In the genomic region with DNA sequence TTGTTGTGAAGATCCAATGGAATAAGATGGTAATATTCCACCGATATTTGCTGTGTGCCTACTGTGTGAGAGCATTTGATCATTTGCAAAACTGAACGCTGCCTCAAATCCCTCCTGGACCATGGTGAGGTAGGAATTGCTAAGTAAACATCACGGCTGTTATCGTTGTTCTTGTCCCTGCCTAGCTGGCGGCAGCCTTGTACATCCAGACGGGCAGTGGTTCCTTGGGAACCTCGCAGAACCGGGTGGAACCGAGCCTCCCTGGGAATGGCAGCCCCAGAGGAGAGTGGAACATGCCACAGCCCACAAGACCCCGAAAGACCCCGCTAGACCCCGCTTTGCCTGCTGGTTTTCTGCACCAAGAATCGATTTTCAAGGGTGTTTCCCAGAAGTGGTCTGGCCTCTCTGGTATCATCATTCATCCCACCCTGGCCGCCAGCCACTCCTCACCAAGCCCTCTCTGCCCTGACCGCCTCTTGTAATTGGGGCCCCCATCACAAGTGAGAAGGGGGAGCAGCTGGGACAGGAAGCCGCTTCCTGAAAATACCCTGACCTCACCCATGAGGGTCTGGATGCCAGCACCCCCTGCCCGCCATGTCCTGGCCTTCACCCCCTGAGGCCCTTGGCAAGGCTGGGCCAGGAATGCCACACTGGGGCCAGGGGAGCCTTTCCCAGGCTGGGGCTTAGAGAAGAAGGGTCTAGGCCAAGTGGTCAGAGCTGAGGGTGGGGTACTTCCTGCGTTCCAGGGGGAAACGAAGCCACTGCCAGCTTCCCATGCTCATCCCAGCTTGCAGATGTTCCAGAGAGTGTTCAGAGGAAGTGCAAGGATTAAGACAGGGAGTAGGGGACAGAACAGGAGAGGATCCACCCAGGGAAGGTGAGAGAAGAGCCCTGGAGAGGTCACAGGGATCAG, we compare ENCODE assay signal across 25 cellular contexts.
DNase-seq lines count a peak whose midpoint lies in the region; ATAC-seq, FAIRE-seq and TF ChIP-seq lines count a peak whose summit lies in the region.
"Had no signal": no experiment of that assay in that cellular context is flagged by ENCODE, and none has a peak within 500 bp of the region (broad histone marks: within the 10 kb centered on the region; RNA-seq: fewer than 3 reads in every experiment).

No MANE protein-coding gene starts in this region.

- no peak for ATAC-seq in HepG2
- ATAC-seq in right lobe of liver = no peak
- no peak for ATAC-seq in HG03196 (IDR thresholded peaks at IDR 0.05; ENCODE audit: unreplicated experiment)
- ATAC-seq: A549, GM12878, GM23338 had no signal

- H3K4me3 ChIP-seq in HepG2 (replicated peaks in 1 of 3; ENCODE audit: insufficient read depth in 1 of 3, low read depth in 2 of 3, low read length in 3 of 3) = no peak overlapping the region
- H3K4me3 ChIP-seq in right lobe of liver = no peak overlapping the region
- no peak overlapping the region for H3K4me3 ChIP-seq in H1 (ENCODE audit: extremely low read depth in 1 of 4, insufficient read depth in 2 of 4, low read depth in 3 of 4, low read length in 4 of 4)
- no peak overlapping the region for H3K4me3 ChIP-seq in neuronal stem cell (ENCODE audit: low read length in 2 of 2)
- H3K4me3 ChIP-seq: A549; BLaER1 treated with 17β-estradiol and CSF1 and Interleukin-3, amounts not matched to agents 10 nM and 100 nM; GM12878; GM23338; HAP-1 had no signal

- H3K79me2 ChIP-seq in HepG2 (ENCODE audit: insufficient read depth, low read length) = no peaks in the 10 kb centered on the region
- H3K79me2 ChIP-seq in H1 (ENCODE audit: control insufficient read depth in 1 of 2, insufficient read depth in 2 of 2, low read length in 2 of 2) = no peaks in the 10 kb centered on the region

- H3K9ac ChIP-seq in HepG2 (ENCODE audit: insufficient read depth, low read depth, low read length) (no peak overlapping the region), H1 (replicated peaks in 1 of 4; ENCODE audit: extremely low read depth in 1 of 4, low read depth in 3 of 4, low read length in 3 of 4) (no peak overlapping the region), neuronal stem cell (ENCODE audit: low read depth, low read length, poor library complexity) (peak overlapping the region; percentile 10)
- H3K9ac ChIP-seq: BLaER1 treated with 17β-estradiol and CSF1 and Interleukin-3, amounts not matched to agents 10 nM and 100 nM had no signal

- no peak overlapping the region for H2BK20ac ChIP-seq in H1 (ENCODE audit: low read length)

- H3K23me2 ChIP-seq in H1 (ENCODE audit: low read depth, low read length) = peaks cover 6% of the 10 kb centered on the region; the same call in 1 of the 2 replicates

- no peak for TF ChIP-seq RAD21 in HepG2 (CRISPR knock-in tag; IDR thresholded peaks at IDR 0.05)
- TF ChIP-seq RAD21 in H1 (IDR thresholded peaks at IDR 0.05 in 1 of 2, conservative IDR thresholded peaks at IDR 0.05 in 1 of 2; ENCODE audit: low read depth in 2 of 2, low read length in 2 of 2) = no peak

- H3K27ac ChIP-seq in HepG2 (ENCODE audit: extremely low read length, insufficient read depth, low read length) (no peak overlapping the region), right lobe of liver (no peak overlapping the region), H1 (ENCODE audit: low read depth, low read length) (no peak overlapping the region), neuronal stem cell (replicated peaks; ENCODE audit: low read length) (no peak overlapping the region)
- H3K27ac ChIP-seq: A549; BLaER1 treated with 17β-estradiol and CSF1 and Interleukin-3, amounts not matched to agents 10 nM and 100 nM had no signal

- in situ Hi-C loops in HepG2 (cut with HindIII; ENCODE audit: extremely low pct_ligation_motif_present, low pct_unique_long_range_greater_than_20kb) = no loop called here

- TF ChIP-seq EP300 in HepG2 (IDR thresholded peaks at IDR 0.05; ENCODE audit: low read depth in 2 of 2, low read length in 2 of 2) = no peak
- TF ChIP-seq EP300 in HepG2 (CRISPR knock-in tag; IDR thresholded peaks at IDR 0.05; ENCODE audit: borderline replicate concordance) = no peak
- no peak for TF ChIP-seq EP300 in H1 (IDR thresholded peaks at IDR 0.05; ENCODE audit: borderline replicate concordance in 1 of 2, low read depth in 2 of 2, low read length in 2 of 2)

- intact Hi-C loops in HepG2 (cut with micrococcal nuclease; ENCODE audit: unreplicated experiment) = no loop called here
- intact Hi-C loops in right lobe of liver (cut with DNase I) = no loop called here

- BruUV-seq in HepG2 (replicated peaks; lab: Mats Ljungman, UMichigan) = no TSS peak

- H3K4me1 ChIP-seq in HepG2 (ENCODE audit: insufficient read depth, low read length) (peaks cover 18% of the 10 kb centered on the region), right lobe of liver (no peaks in the 10 kb centered on the region), H1 (replicated peaks in 1 of 4; ENCODE audit: control insufficient read depth in 3 of 4, insufficient read depth in 4 of 4, low read length in 3 of 4) (peaks cover 3 to 15% (median 7%) of the 10 kb centered on the region in 4 experiments; a peak in 6 of 7 replicates), neuronal stem cell (ENCODE audit: control insufficient read depth in 2 of 2, insufficient read depth in 1 of 2, low read depth in 1 of 2, low read length in 2 of 2) (peaks cover 0 to 5% of the 10 kb centered on the region in 2 donors)
- H3K4me1 ChIP-seq: A549, BE2C, HAP-1 had no signal

- H2BK5ac ChIP-seq in H1 (ENCODE audit: low read depth, low read length) (no peak overlapping the region), neuronal stem cell (ENCODE audit: low read length) (no peak overlapping the region)

- CTCF ChIA-PET in HepG2 (lab: Yijun Ruan, JAX; ENCODE audit: low intra/inter-chr PET ratio, low total read pairs) = no interaction called here
- CTCF ChIA-PET in H1 (lab: Charles Lee; ENCODE audit: partially characterized antibody) = interaction anchor here (0.7 to 1.5 kb wide), 2 partner anchors 34 to 202 kb away, joined by 3 to 4 read pairs; no protein-coding TSS in a partner anchor

- H3K23ac ChIP-seq in H1 (ENCODE audit: insufficient read length) (no peak overlapping the region), neuronal stem cell (ENCODE audit: low read depth, low read length, poor library complexity) (no peak overlapping the region)

- H4K20me1 ChIP-seq in HepG2 (ENCODE audit: insufficient read depth, low read length) (no peaks in the 10 kb centered on the region), H1 (replicated peaks in 1 of 2; ENCODE audit: control insufficient read depth in 1 of 2, insufficient read depth in 2 of 2, low read length in 2 of 2) (no peaks in the 10 kb centered on the region)
- H4K20me1 ChIP-seq: BLaER1 treated with 17β-estradiol and CSF1 and Interleukin-3, amounts not matched to agents 10 nM and 100 nM had no signal

- no peak overlapping the region for H2AK5ac ChIP-seq in H1 (ENCODE audit: low read depth, low read length)
- H2AK5ac ChIP-seq in neuronal stem cell (ENCODE audit: low read depth, low read length) = no peak overlapping the region

- no peak overlapping the region for H3K14ac ChIP-seq in H1 (ENCODE audit: insufficient read length)
- H3K14ac ChIP-seq in neuronal stem cell (ENCODE audit: low read length) = no peak overlapping the region

- no peak for TF ChIP-seq POLR2A in HepG2 (IDR thresholded peaks at IDR 0.05; ENCODE audit: insufficient read depth in 1 of 2, low read depth in 2 of 2, low read length in 2 of 2)
- TF ChIP-seq POLR2A in right lobe of liver (IDR thresholded peaks at IDR 0.05) = no peak
- no peak for TF ChIP-seq POLR2A in H1 (IDR thresholded peaks at IDR 0.05; ENCODE audit: control extremely low read depth in 1 of 2, low read depth in 2 of 2, low read length in 2 of 2)

- TF ChIP-seq CTCF in HepG2 (CRISPR knock-in tag; IDR thresholded peaks at IDR 0.05) (no peak), right lobe of liver (IDR thresholded peaks at IDR 0.05) (no peak), H1 (IDR thresholded peaks at IDR 0.05; ENCODE audit: control extremely low read depth in 1 of 3, insufficient read depth in 1 of 3, low read depth in 1 of 3, low read length in 3 of 3) (no peak)

- H3K9me3 ChIP-seq in HepG2 (ENCODE audit: low read length) (no peaks in the 10 kb centered on the region), right lobe of liver (no peaks in the 10 kb centered on the region), H1 (ENCODE audit: insufficient read depth in 2 of 2, low read depth in 1 of 2, low read length in 1 of 2) (no peaks in the 10 kb centered on the region), neuronal stem cell (replicated peaks in 1 of 2; ENCODE audit: control insufficient read depth in 2 of 2, insufficient read depth in 1 of 2, low read depth in 1 of 2, low read length in 2 of 2) (no peaks in the 10 kb centered on the region)
- H3K9me3 ChIP-seq: A549, BE2C, HAP-1 had no signal

- H3K79me1 ChIP-seq in H1 (ENCODE audit: low read depth, low read length) (no peaks in the 10 kb centered on the region), neuronal stem cell (ENCODE audit: low read depth, low read length) (no peaks in the 10 kb centered on the region)

- peaks cover 0 to 36% of the 10 kb centered on the region in 2 experiments; a peak in 2 of 5 replicates for H3K27me3 ChIP-seq in HepG2 (ENCODE audit: control insufficient read depth in 1 of 2, insufficient read depth in 2 of 2, low read length in 2 of 2)
- no peaks in the 10 kb centered on the region for H3K27me3 ChIP-seq in right lobe of liver
- H3K27me3 ChIP-seq in H1 (replicated peaks in 1 of 4; ENCODE audit: control insufficient read depth in 3 of 4, extremely low read depth in 1 of 4, insufficient read depth in 3 of 4, low read length in 3 of 4) = peaks cover 0 to 4% (median 0%) of the 10 kb centered on the region in 4 experiments; a peak in 3 of 7 replicates
- peaks cover 0 to 14% (median 0%) of the 10 kb centered on the region in 3 experiments for H3K27me3 ChIP-seq in neuronal stem cell (ENCODE audit: control insufficient read depth in 3 of 3, insufficient read depth in 3 of 3, low read depth in 1 of 3, low read length in 3 of 3)
- H3K27me3 ChIP-seq: BE2C; BLaER1 treated with 17β-estradiol and CSF1 and Interleukin-3, amounts not matched to agents 10 nM and 100 nM had no signal

- H4K8ac ChIP-seq in H1 (ENCODE audit: extremely low read depth, insufficient read depth, low read length) (peak overlapping the region; percentile 51; the same call in 1 of the 2 replicates), neuronal stem cell (ENCODE audit: low read depth, low read length) (no peak overlapping the region)

- no peak for DNase-seq in HepG2 (ENCODE audit: low spot score)
- DNase-seq in right lobe of liver = no peak
- DNase-seq in H1 (ENCODE audit: low read depth in 1 of 2, low spot score in 2 of 2) = no peak
- no peak for DNase-seq in neuronal stem cell (ENCODE audit: low spot score)
- DNase-seq in NCI-H187 treated with DMSO at 0.1 percent for 48 hours (lab: John Stamatoyannopoulos, UW) = no peak
- no peak for DNase-seq in putamen (ENCODE audit: low spot score)
- DNase-seq: 8988T; ACHN; AML-193; BE2C; CD4-positive, alpha-beta T cell; CD8-positive, alpha-beta memory T cell; DMS 273 treated with DMSO at 0.1 percent for 48 hours; DMS79; EL; GDM1; HFFc6 had no signal

- H3K4me2 ChIP-seq in HepG2 (ENCODE audit: low read depth, low read length) (no peak overlapping the region), H1 (ENCODE audit: insufficient read depth in 1 of 2, low read depth in 2 of 2, low read length in 2 of 2) (no peak overlapping the region), neuronal stem cell (ENCODE audit: insufficient read depth, low read length, poor library complexity, severe bottlenecking) (no peak overlapping the region)
- H3K4me2 ChIP-seq: A549; BLaER1 treated with 17β-estradiol and CSF1 and Interleukin-3, amounts not matched to agents 10 nM and 100 nM; GM23338 had no signal

- H2AFZ ChIP-seq in HepG2 (ENCODE audit: low read length) (no peak overlapping the region), H1 (ENCODE audit: low read length) (no peak overlapping the region), neuronal stem cell (ENCODE audit: low read length) (no peak overlapping the region)
- H2AFZ ChIP-seq: GM23338 had no signal

- 18% methylated on average over 19 of the region's 19 CpGs for WGBS in HepG2 (ENCODE audit: low lambda C conversion rate)
- WGBS in right lobe of liver (ENCODE audit: insufficient coverage, low coverage, low lambda C conversion rate, missing lambda C conversion rate) = 80% methylated on average over 6 of the region's 19 CpGs
- 92% methylated on average over 17 of the region's 19 CpGs; no CpG with 5 or more reads in 1 of the 2 experiments for WGBS in H1 (ENCODE audit: extremely low coverage in 1 of 2, insufficient coverage in 1 of 2, insufficient read length in 1 of 2, insufficient replicate concordance in 2 of 2, low coverage in 1 of 2, low lambda C conversion rate in 2 of 2, missing lambda C conversion rate in 1 of 2), 2 experiments
- no CpG with 5 or more reads among the region's 19 CpGs for WGBS in neuronal stem cell (ENCODE audit: extremely low coverage in 2 of 2, insufficient read length in 2 of 2, insufficient replicate concordance in 1 of 2), 2 donors

- POLR2A ChIA-PET in HepG2 (lab: Yijun Ruan, JAX) (no interaction called here), H1 (lab: Charles Lee; ENCODE audit: partially characterized antibody) (no interaction called here)

- no peak overlapping the region for H3K56ac ChIP-seq in H1 (replicated peaks; ENCODE audit: insufficient read length, low read depth, low read length)

- no peak for FAIRE-seq in HepG2 (lab: Jason Lieb, UNC)
- no peak for FAIRE-seq in H1 (lab: Jason Lieb, UNC)
- FAIRE-seq: A549, D721Med, GM12878, H54 had no signal

- H4K5ac ChIP-seq in H1 (ENCODE audit: insufficient read length, low read depth, low read length) = no peak overlapping the region

- H3K4ac ChIP-seq in H1 (replicated peaks; ENCODE audit: insufficient read length, low read depth, low read length) = no peak overlapping the region
- no peak overlapping the region for H3K4ac ChIP-seq in neuronal stem cell (ENCODE audit: low read length)

- peak overlapping the region; percentile 32; the same call in 1 of the 2 replicates for H3K18ac ChIP-seq in H1 (ENCODE audit: extremely low read depth, low read length)
- H3K18ac ChIP-seq in neuronal stem cell (ENCODE audit: low read length) = no peak overlapping the region

- H2BK12ac ChIP-seq in H1 (ENCODE audit: low read depth, low read length) = peak overlapping the region; percentile 50; the same call in 1 of the 2 replicates
- peak overlapping the region; percentile 60 for H2BK12ac ChIP-seq in neuronal stem cell (ENCODE audit: low read length)

- H3K36me3 ChIP-seq in HepG2 (replicated peaks in 1 of 2; ENCODE audit: control insufficient read depth in 1 of 2, insufficient read depth in 2 of 2, low read length in 2 of 2) = no peaks in the 10 kb centered on the region
- H3K36me3 ChIP-seq in right lobe of liver = no peaks in the 10 kb centered on the region
- no peaks in the 10 kb centered on the region for H3K36me3 ChIP-seq in H1 (ENCODE audit: control insufficient read depth in 2 of 4, insufficient read depth in 4 of 4, low read length in 3 of 4)
- H3K36me3 ChIP-seq in neuronal stem cell (replicated peaks in 1 of 2; ENCODE audit: control insufficient read depth in 2 of 2, insufficient read depth in 2 of 2, low read length in 2 of 2) = no peaks in the 10 kb centered on the region
- H3K36me3 ChIP-seq: BE2C; BLaER1 treated with 17β-estradiol and CSF1 and Interleukin-3, amounts not matched to agents 10 nM and 100 nM; HAP-1 had no signal

- no peak overlapping the region for H2BK15ac ChIP-seq in H1 (ENCODE audit: low read length)
- no peak overlapping the region for H2BK15ac ChIP-seq in neuronal stem cell (ENCODE audit: low read length)

- H2BK120ac ChIP-seq in H1 (replicated peaks; ENCODE audit: low read depth, low read length) (no peak overlapping the region), neuronal stem cell (ENCODE audit: low read depth, low read length) (no peak overlapping the region)

- H4K91ac ChIP-seq in H1 (replicated peaks; ENCODE audit: insufficient read length, low read length) (no peak overlapping the region), neuronal stem cell (ENCODE audit: low read depth, low read length, poor library complexity) (no peak overlapping the region)
